In the genomic region with DNA sequence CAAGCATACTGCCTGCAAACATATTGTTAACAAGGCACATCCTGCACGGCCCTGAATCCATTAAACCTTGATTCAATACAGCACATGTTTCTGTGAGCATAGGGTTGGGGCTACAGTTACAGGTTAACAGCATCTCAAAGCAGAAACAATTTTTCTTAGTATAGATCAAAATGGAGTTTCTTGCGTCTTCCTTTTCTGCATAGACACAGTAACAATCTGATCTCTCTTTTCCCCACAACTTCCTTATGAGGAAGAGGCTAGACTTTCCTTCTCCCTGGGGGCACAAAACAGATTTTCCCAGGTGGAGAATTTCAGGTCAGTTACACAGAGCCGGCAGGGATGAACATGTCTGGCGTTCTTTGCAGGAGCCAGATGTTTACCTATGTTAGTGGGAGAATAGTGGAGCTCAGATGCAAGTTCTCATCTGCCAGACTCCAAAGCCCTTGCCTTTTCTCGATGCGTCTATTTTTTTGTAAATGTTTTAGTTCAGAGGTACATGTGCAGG, we compare ENCODE assay signal across 11 cellular contexts. TPM values are rescaled to one million over a fixed set of nuclear protein-coding genes. Genes with fewer than 3 reads are reported as not detected.
DNase-seq lines count a peak whose midpoint lies in the region; ATAC-seq, FAIRE-seq and TF ChIP-seq lines count a peak whose summit lies in the region.
"Had no signal": no experiment of that assay in that cellular context is flagged by ENCODE, and none has a peak within 500 bp of the region (broad histone marks: within the 10 kb centered on the region; RNA-seq: fewer than 3 reads in every experiment).

No MANE protein-coding gene starts in this region.

- H3K4me3 ChIP-seq in CD4-positive, CD25-positive, alpha-beta regulatory T cell (ENCODE audit: low read depth, low read length): no peak overlapping the region
- no peak overlapping the region for H3K4me3 ChIP-seq in astrocyte (ENCODE audit: insufficient read depth, low read depth, low read length)

- H3K27ac Mint-ChIP-seq in CD4-positive, CD25-positive, alpha-beta regulatory T cell: peak overlapping the region; percentile 95 to 99 (median 98)
- H3K27ac Mint-ChIP-seq in IgD-negative memory B cell (peak overlapping the region; percentile 68 to 99 (median 99)), astrocyte (ENCODE audit: unreplicated experiment) (no peak overlapping the region), nephron (peak overlapping the region; percentile 95 to 99 (median 98))

- H3K36me3 ChIP-seq in CD4-positive, CD25-positive, alpha-beta regulatory T cell (ENCODE audit: control insufficient read depth, insufficient read depth, low read length): peaks cover 9% of the 10 kb centered on the region
- no peaks in the 10 kb centered on the region for H3K36me3 ChIP-seq in astrocyte (ENCODE audit: insufficient read depth, low read length)

- H4K20me1 ChIP-seq in astrocyte (ENCODE audit: insufficient read depth, low read length): peaks cover 36% of the 10 kb centered on the region

- H3K4me1 Mint-ChIP-seq in CD4-positive, CD25-positive, alpha-beta regulatory T cell: peaks cover 22 to 75% (median 40%) of the 10 kb centered on the region in 4 donors
- H3K4me1 Mint-ChIP-seq in IgD-negative memory B cell: peaks cover 30 to 39% (median 34%) of the 10 kb centered on the region in 3 donors
- peaks cover 28% of the 10 kb centered on the region for H3K4me1 Mint-ChIP-seq in astrocyte (ENCODE audit: low read depth, unreplicated experiment)
- H3K4me1 Mint-ChIP-seq in nephron: peaks cover 52% of the 10 kb centered on the region

- H2AFZ ChIP-seq in astrocyte (ENCODE audit: low read depth, low read length): no peak overlapping the region

- H3K27ac ChIP-seq in CD4-positive, CD25-positive, alpha-beta regulatory T cell (ENCODE audit: insufficient read depth, low read length, poor library complexity, severe bottlenecking): peak overlapping the region; percentile 93
- H3K27ac ChIP-seq in astrocyte (ENCODE audit: low read depth, low read length): no peak overlapping the region

- H3K27me3 Mint-ChIP-seq in CD4-positive, CD25-positive, alpha-beta regulatory T cell: no peaks in the 10 kb centered on the region
- H3K27me3 Mint-ChIP-seq in IgD-negative memory B cell (no peaks in the 10 kb centered on the region), astrocyte (ENCODE audit: low read depth, unreplicated experiment) (no peaks in the 10 kb centered on the region), nephron (ENCODE audit: low read depth) (no peaks in the 10 kb centered on the region)

- peaks cover 34% of the 10 kb centered on the region for H3K4me1 ChIP-seq in CD4-positive, CD25-positive, alpha-beta regulatory T cell (ENCODE audit: control insufficient read depth, insufficient read depth, low read length, poor library complexity, severe bottlenecking)
- peaks cover 12% of the 10 kb centered on the region for H3K4me1 ChIP-seq in astrocyte (ENCODE audit: insufficient read depth, low read length)

- DNase-seq in CD4-positive, CD25-positive, alpha-beta regulatory T cell: no peak
- DNase-seq in astrocyte (ENCODE audit: low read depth): no peak
- no peak for DNase-seq in stimulated activated CD4-positive, alpha-beta T cell treated with anti-CD3 and anti-CD28 coated beads, Interleukin-2, amount 100 ng/mL, for 24 hours
- no peak for DNase-seq in stimulated activated naive CD4-positive, alpha-beta T cell treated with Interleukin-2 at 50 U/mL for 16 hours (lab: John Stamatoyannopoulos, UW)
- DNase-seq: amygdala; MV-4-11; NK-92 treated with Interleukin-12 subunit alpha and Interleukin-12 subunit beta, amount 100 ng/mL, for 24 hours had no signal

- H3K4me3 Mint-ChIP-seq in CD4-positive, CD25-positive, alpha-beta regulatory T cell: peak overlapping the region; percentile 88 to 98 (median 97)
- peak overlapping the region in 3 of 4 donors; percentile 91 to 98 (median 92) for H3K4me3 Mint-ChIP-seq in IgD-negative memory B cell
- H3K4me3 Mint-ChIP-seq in astrocyte (ENCODE audit: unreplicated experiment): peak overlapping the region; percentile 16
- peak overlapping the region; percentile 97 to 98 (median 97) for H3K4me3 Mint-ChIP-seq in nephron

- H3K27me3 ChIP-seq in CD4-positive, CD25-positive, alpha-beta regulatory T cell (ENCODE audit: control insufficient read depth, insufficient read depth, low read length): no peaks in the 10 kb centered on the region
- H3K27me3 ChIP-seq in astrocyte (ENCODE audit: insufficient read depth, low read length): no peaks in the 10 kb centered on the region

- peaks cover 82% of the 10 kb centered on the region for H3K79me2 ChIP-seq in astrocyte (ENCODE audit: insufficient read depth, low read length)

- H3K9ac ChIP-seq in astrocyte (ENCODE audit: low read length): no peak overlapping the region

- H3K9me3 Mint-ChIP-seq in CD4-positive, CD25-positive, alpha-beta regulatory T cell: no peaks in the 10 kb centered on the region
- H3K9me3 Mint-ChIP-seq in IgD-negative memory B cell (no peaks in the 10 kb centered on the region), astrocyte (ENCODE audit: unreplicated experiment) (no peaks in the 10 kb centered on the region), nephron (no peaks in the 10 kb centered on the region)

- no peak for FAIRE-seq in astrocyte (lab: Jason Lieb, UNC)

- TF ChIP-seq CTCF in astrocyte (IDR thresholded peaks at IDR 0.05; ENCODE audit: insufficient read depth, low read depth, low read length) (no peak), nephron (IDR thresholded peaks at IDR 0.05; ENCODE audit: unreplicated experiment in 3 of 3) (no peak)

- H3K9me3 ChIP-seq in CD4-positive, CD25-positive, alpha-beta regulatory T cell (ENCODE audit: control insufficient read depth in 2 of 2, low read length in 2 of 2): no peaks in the 10 kb centered on the region
- H3K9me3 ChIP-seq in astrocyte (ENCODE audit: insufficient read depth, low read depth, low read length): no peaks in the 10 kb centered on the region

- ATAC-seq in CD4-positive, CD25-positive, alpha-beta regulatory T cell (ENCODE audit: low read depth in 2 of 2): no peak
- ATAC-seq in HG03097 (IDR thresholded peaks at IDR 0.05; ENCODE audit: low FRiP score, unreplicated experiment) (no peak), GM21737 (IDR thresholded peaks at IDR 0.05; ENCODE audit: unreplicated experiment) (no peak)

- H3K4me2 ChIP-seq in astrocyte (ENCODE audit: low read length): peak overlapping the region; percentile 90

- peaks cover 4% of the 10 kb centered on the region for H3K36me3 Mint-ChIP-seq in CD4-positive, CD25-positive, alpha-beta regulatory T cell
- H3K36me3 Mint-ChIP-seq in IgD-negative memory B cell (no peaks in the 10 kb centered on the region), astrocyte (ENCODE audit: low read depth, unreplicated experiment) (peaks cover 7% of the 10 kb centered on the region), nephron (ENCODE audit: low read depth) (peaks cover 7% of the 10 kb centered on the region)

RNA-seq across cellular contexts. Expression of gene PFKFB3, which starts 37.5 kb away (rescaled TPM):
- 96.3 TPM for total RNA-seq in CD4-positive, CD25-positive, alpha-beta regulatory T cell
- polyA plus RNA-seq in CD4-positive, CD25-positive, alpha-beta regulatory T cell: 1 to 10 TPM; 2.8 to 6.2 (median 3.9) TPM
- 7.0 TPM for polyA plus RNA-seq in IgD-negative memory B cell
- total RNA-seq in astrocyte: 52.4 and 53.4 TPM in 2 replicates

Comparison
In these comparisons a context has a peak if more than half of its experiments do, and no peak if none do; other contexts are left out.
1. H3K4me3 Mint-ChIP-seq: peak in every context shown above with its lines; median percentile 97 in CD4-positive, CD25-positive, alpha-beta regulatory T cell; 97 in nephron; 92 in IgD-negative memory B cell; 16 in astrocyte.